ENCODE assay signal across 13 cellular contexts in the genomic region with DNA sequence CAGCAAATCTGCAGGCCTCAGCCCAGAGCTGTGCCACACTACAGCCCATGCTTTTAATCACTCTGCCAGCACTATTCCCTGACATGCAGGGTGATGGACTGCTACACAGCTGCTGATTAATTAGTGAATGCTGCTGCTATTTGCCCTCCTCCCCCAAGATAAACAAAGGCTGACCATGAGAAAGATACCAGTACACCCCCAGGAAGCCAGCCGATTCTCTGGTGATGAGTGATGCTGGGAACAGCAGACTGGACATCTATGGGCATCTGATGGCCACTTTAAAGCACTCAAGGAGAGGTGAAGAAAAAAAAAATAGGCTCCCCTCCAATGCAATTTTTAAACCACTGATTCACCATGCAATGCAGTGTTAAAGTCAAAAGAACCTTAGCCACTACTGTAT. TPM values are rescaled to one million over a fixed set of nuclear protein-coding genes. Genes with fewer than 3 reads are reported as not detected.
DNase-seq lines count a peak whose midpoint lies in the region; ATAC-seq and TF ChIP-seq lines count a peak whose summit lies in the region.
"Had no signal": no experiment of that assay in that cellular context is flagged by ENCODE, and none has a peak within 500 bp of the region (broad histone marks: within the 10 kb centered on the region; RNA-seq: fewer than 3 reads in every experiment).

No MANE protein-coding gene starts in this region.

- no peak overlapping the region for H3K4me3 ChIP-seq in fibroblast of pulmonary artery (replicated peaks; ENCODE audit: low read depth, low read length)

- no peak for TF ChIP-seq CTCF in fibroblast of pulmonary artery (IDR thresholded peaks at IDR 0.05; ENCODE audit: low read length, missing control alignments)

- ATAC-seq in HG03565 (IDR thresholded peaks at IDR 0.05; ENCODE audit: unreplicated experiment) (no peak), HG03520 (IDR thresholded peaks at IDR 0.05; ENCODE audit: unreplicated experiment) (no peak)
- ATAC-seq: activated T-helper 17 cell treated with anti-CD3 and anti-CD28 coated beads, Interleukin-2, amount 50 U/mL, for 72 hours had no signal

- peak; percentile 19 for DNase-seq in GM03348 (ENCODE audit: low spot score)
- peak; percentile 79 for DNase-seq in RPMI7951 (ENCODE audit: low read depth)
- peak; percentile 52 for DNase-seq in fibroblast of pulmonary artery (ENCODE audit: low read depth)
- peak; percentile 76 for DNase-seq in renal cortical epithelial cell (ENCODE audit: low read depth)
- DNase-seq in islet precursor cell: no peak
- DNase-seq: activated CD4-positive, alpha-beta memory T cell treated with anti-CD3 and anti-CD28 coated beads, Interleukin-2, amount 10 ng/mL, durations not matched to agents 7 days and 5 days; foreskin melanocyte; GDM1; NCI-H2171; posterior cingulate gyrus had no signal

RNA-seq across cellular contexts. Expression of a gene that starts 39.2 kb away (rescaled TPM):
- 97.6 and 120 TPM in 2 replicates for total RNA-seq in RPMI7951 (2014; rRNA removed; shearing (Covaris generic))
- total RNA-seq in renal cortical epithelial cell: 43.2 and 46.7 TPM in 2 replicates
